Comparison of ENCODE assay signal across 13 cellular contexts in the genomic region with DNA sequence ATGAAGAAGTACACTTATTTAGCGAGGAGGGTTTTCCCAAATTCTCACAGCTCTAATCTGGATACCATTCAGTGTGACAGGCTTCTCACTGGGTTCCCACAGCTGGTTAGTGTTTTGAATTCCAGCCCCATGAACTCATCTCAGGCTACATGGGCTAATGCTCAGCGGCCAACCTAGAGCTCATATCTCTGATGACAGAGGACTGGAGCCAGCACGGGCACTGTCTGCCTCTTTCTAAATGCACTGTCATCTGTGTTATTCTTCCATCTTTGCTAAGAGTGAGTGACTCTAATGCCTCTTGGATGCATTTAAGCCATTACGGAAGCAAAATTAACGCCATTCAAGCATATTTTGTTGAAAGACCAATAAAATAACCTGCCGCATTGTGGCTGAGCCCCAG.
DNase-seq lines count a peak whose midpoint lies in the region; TF ChIP-seq lines count a peak whose summit lies in the region.
"Had no signal": no experiment of that assay in that cellular context is flagged by ENCODE, and none has a peak within 500 bp of the region (broad histone marks: within the 10 kb centered on the region; RNA-seq: fewer than 3 reads in every experiment).

No MANE protein-coding gene starts in this region.

- no peaks in the 10 kb centered on the region; the same call in 1 of the 2 replicates for H3K27me3 Mint-ChIP-seq in HFFc6 (ENCODE audit: insufficient read depth)
- H3K27me3 Mint-ChIP-seq: activated CD4-positive, alpha-beta memory T cell treated with anti-CD3 and anti-CD28 coated beads for 36 hours; effector memory CD8-positive, alpha-beta T cell had no signal

- peaks cover 26% of the 10 kb centered on the region for H3K4me1 ChIP-seq in skeletal muscle satellite cell (ENCODE audit: control insufficient read depth, insufficient read depth, low read length)

- no peaks in the 10 kb centered on the region for H3K27me3 ChIP-seq in skeletal muscle satellite cell (ENCODE audit: control insufficient read depth, insufficient read depth, low read length)
- H3K27me3 ChIP-seq: neutrophil had no signal

- peaks cover 8% of the 10 kb centered on the region; the same call in 1 of the 2 replicates for H3K4me1 Mint-ChIP-seq in HFFc6 (ENCODE audit: low read depth)

- TF ChIP-seq CTCF in HFFc6 (IDR thresholded peaks at IDR 0.05) (no peak), astrocyte of the spinal cord (IDR thresholded peaks at IDR 0.05; ENCODE audit: low read depth, low read length) (no peak)

- H3K36me3 ChIP-seq in skeletal muscle satellite cell (ENCODE audit: insufficient read depth, low read length): no peaks in the 10 kb centered on the region
- H3K36me3 ChIP-seq: neutrophil had no signal

- H3K27ac Mint-ChIP-seq in HFFc6: no peak overlapping the region; the same call in 1 of the 2 replicates
- H3K27ac Mint-ChIP-seq: activated CD4-positive, alpha-beta memory T cell treated with anti-CD3 and anti-CD28 coated beads for 36 hours; effector memory CD8-positive, alpha-beta T cell had no signal

- H3K36me3 Mint-ChIP-seq in HFFc6 (ENCODE audit: low read depth): no peaks in the 10 kb centered on the region
- H3K36me3 Mint-ChIP-seq: activated CD4-positive, alpha-beta memory T cell treated with anti-CD3 and anti-CD28 coated beads for 36 hours had no signal

- no peaks in the 10 kb centered on the region for H3K9me3 ChIP-seq in skeletal muscle satellite cell (replicated peaks; ENCODE audit: low read length)
- H3K9me3 ChIP-seq: neutrophil had no signal

- H3K4me3 ChIP-seq in astrocyte of the spinal cord (ENCODE audit: low read depth, low read length): no peak overlapping the region
- peak overlapping the region; percentile 3 for H3K4me3 ChIP-seq in skeletal muscle satellite cell (ENCODE audit: low read length)

- in situ Hi-C loops in astrocyte of the spinal cord (cut with HindIII; ENCODE audit: low sequenced_read_pairs): no loop called here

- peak overlapping the region; percentile 58 for H3K9ac ChIP-seq in skeletal muscle satellite cell (ENCODE audit: low read depth, low read length)
- H3K9ac ChIP-seq: KMS-11 had no signal

- no peaks in the 10 kb centered on the region for H3K9me3 Mint-ChIP-seq in HFFc6
- H3K9me3 Mint-ChIP-seq: activated CD4-positive, alpha-beta memory T cell treated with anti-CD3 and anti-CD28 coated beads for 36 hours had no signal

- peak; percentile 56 for DNase-seq in HFFc6
- peak; percentile 86 for DNase-seq in astrocyte of the spinal cord (ENCODE audit: low read depth, low spot score)
- DNase-seq in iPS-NIHi11 (ENCODE audit: low spot score): peak; percentile 42
- no peak for DNase-seq in cortex of kidney (lab: John Stamatoyannopoulos, UW)
- DNase-seq in activated gamma-delta T cell treated with Interleukin-2 at 50 U/mL for 16 hours: no peak
- DNase-seq in effector CD4-positive, alpha-beta T cell: no peak
- DNase-seq in GM19238 (ENCODE audit: insufficient read length, low spot score): no peak
- DNase-seq: activated CD4-positive, alpha-beta memory T cell treated with anti-CD3 and anti-CD28 coated beads for 36 hours; effector memory CD8-positive, alpha-beta T cell; NCI-H774 had no signal

- H3K4me3 Mint-ChIP-seq in HFFc6: no peak overlapping the region; the same call in 1 of the 2 replicates
- H3K4me3 Mint-ChIP-seq: activated CD4-positive, alpha-beta memory T cell treated with anti-CD3 and anti-CD28 coated beads for 36 hours; effector memory CD8-positive, alpha-beta T cell had no signal

- peak overlapping the region; percentile 42 for H3K4me2 ChIP-seq in skeletal muscle satellite cell (ENCODE audit: low read length)
- H3K4me2 ChIP-seq: KMS-11 had no signal

Comparison
In these comparisons a context has a peak if more than half of its experiments do, and no peak if none do; other contexts are left out.
1. DNase-seq: peak in HFFc6 (single experiment), astrocyte of the spinal cord (single experiment) and iPS-NIHi11 (single experiment); none in cortex of kidney (single experiment), activated gamma-delta T cell treated with Interleukin-2 at 50 U/mL for 16 hours (single experiment), effector CD4-positive, alpha-beta T cell (single experiment) and GM19238 (single experiment).